In the genomic region with DNA sequence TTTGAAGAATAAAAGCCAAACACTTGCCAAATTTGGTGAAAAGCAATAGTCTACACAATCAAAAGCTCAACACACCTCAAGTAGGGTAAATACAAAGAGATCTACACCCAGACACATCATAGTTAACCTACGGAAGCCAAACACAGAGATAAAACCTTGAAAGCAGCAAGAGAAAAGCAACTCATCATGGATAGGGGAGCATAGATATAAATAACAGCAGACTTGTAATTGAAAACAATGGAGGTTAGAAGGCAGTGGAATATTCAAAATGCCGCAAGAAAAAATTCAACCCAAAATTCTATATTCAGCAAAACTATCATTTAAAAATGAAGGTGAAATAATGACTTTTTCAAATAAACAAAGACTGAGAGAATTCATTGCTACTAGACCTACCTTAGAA, we compare ENCODE assay signal across 1 cellular context.
TF ChIP-seq lines count a peak whose summit lies in the region.

No MANE protein-coding gene starts in this region.

TF ChIP-seq in HEK293, 187 proteins besides CTCF, POLR2A, EP300 and RAD21 (continued from another document and continues in another):
- TF ChIP-seq, protein P1, sequence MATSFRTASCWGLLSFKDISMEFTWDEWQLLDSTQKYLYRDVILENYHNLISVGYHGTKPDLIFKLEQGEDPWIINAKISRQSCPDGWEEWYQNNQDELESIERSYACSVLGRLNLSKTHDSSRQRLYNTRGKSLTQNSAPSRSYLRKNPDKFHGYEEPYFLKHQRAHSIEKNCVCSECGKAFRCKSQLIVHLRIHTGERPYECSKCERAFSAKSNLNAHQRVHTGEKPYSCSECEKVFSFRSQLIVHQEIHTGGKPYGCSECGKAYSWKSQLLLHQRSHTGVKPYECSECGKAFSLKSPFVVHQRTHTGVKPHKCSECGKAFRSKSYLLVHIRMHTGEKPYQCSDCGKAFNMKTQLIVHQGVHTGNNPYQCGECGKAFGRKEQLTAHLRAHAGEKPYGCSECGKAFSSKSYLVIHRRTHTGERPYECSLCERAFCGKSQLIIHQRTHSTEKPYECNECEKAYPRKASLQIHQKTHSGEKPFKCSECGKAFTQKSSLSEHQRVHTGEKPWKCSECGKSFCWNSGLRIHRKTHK (tag by site-specific recombination; IDR thresholded peaks at IDR 0.05), result no peak
- TF ChIP-seq, protein P2, sequence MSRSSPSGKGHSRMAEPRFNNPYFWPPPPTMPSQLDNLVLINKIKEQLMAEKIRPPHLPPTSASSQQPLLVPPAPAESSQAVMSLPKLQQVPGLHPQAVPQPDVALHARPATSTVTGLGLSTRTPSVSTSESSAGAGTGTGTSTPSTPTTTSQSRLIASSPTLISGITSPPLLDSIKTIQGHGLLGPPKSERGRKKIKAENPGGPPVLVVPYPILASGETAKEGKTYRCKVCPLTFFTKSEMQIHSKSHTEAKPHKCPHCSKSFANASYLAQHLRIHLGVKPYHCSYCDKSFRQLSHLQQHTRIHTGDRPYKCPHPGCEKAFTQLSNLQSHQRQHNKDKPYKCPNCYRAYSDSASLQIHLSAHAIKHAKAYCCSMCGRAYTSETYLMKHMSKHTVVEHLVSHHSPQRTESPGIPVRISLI (tag by site-specific recombination; IDR thresholded peaks at IDR 0.05), result no peak
- TF ChIP-seq ZNF747 (tag by site-specific recombination; IDR thresholded peaks at IDR 0.05) (no peak), ZBTB7A (tag by site-specific recombination; IDR thresholded peaks at IDR 0.05; ENCODE audit: low read depth) (no peak), ZNF600 (tag by site-specific recombination; IDR thresholded peaks at IDR 0.05) (no peak), TRIM28 (IDR thresholded peaks at IDR 0.05; ENCODE audit: borderline replicate concordance, low read length) (peak; percentile 86; the same call in 1 of the 2 replicates), ZNF324 (tag by site-specific recombination; IDR thresholded peaks at IDR 0.05) (no peak), SETDB1 (IDR thresholded peaks at IDR 0.05; ENCODE audit: insufficient read length, low read length) (peak; percentile 98), ZNF404 (tag by site-specific recombination; IDR thresholded peaks at IDR 0.05) (no peak), WT1 (tag by site-specific recombination; IDR thresholded peaks at IDR 0.05) (no peak), ZNF133 (tag by site-specific recombination; IDR thresholded peaks at IDR 0.05) (no peak), HOXA7 (CRISPR knock-in tag; IDR thresholded peaks at IDR 0.05; ENCODE audit: borderline replicate concordance) (no peak), ZNF837 (tag by site-specific recombination; IDR thresholded peaks at IDR 0.05) (no peak), ZNF341 (tag by site-specific recombination; IDR thresholded peaks at IDR 0.05; ENCODE audit: low read depth) (no peak), SP7 (tag by site-specific recombination; IDR thresholded peaks at IDR 0.05) (no peak), FEZF1 (tag by site-specific recombination; IDR thresholded peaks at IDR 0.05) (no peak), KLF16 (tag by site-specific recombination; IDR thresholded peaks at IDR 0.05) (no peak), ZNF768 (tag by site-specific recombination; IDR thresholded peaks at IDR 0.05) (no peak), ZBTB17 (tag by site-specific recombination; IDR thresholded peaks at IDR 0.05) (no peak), ZNF548 (tag by site-specific recombination; IDR thresholded peaks at IDR 0.05) (no peak), SALL2 (tag by site-specific recombination; IDR thresholded peaks at IDR 0.05; ENCODE audit: borderline replicate concordance) (no peak), ZNF423 (tag by site-specific recombination; IDR thresholded peaks at IDR 0.05) (no peak), ZNF335 (tag by site-specific recombination; conservative IDR thresholded peaks at IDR 0.05) (no peak), ZNF626 (tag by site-specific recombination; IDR thresholded peaks at IDR 0.05) (0 out of 2 replicates have a peak, but pooled peaks have one; percentile 70), ZBTB20 (tag by site-specific recombination; IDR thresholded peaks at IDR 0.05) (no peak), SCRT2 (tag by site-specific recombination; IDR thresholded peaks at IDR 0.05) (no peak), ZNF211 (tag by site-specific recombination; IDR thresholded peaks at IDR 0.05; ENCODE audit: low read depth) (no peak), ZNF510 (tag by site-specific recombination; IDR thresholded peaks at IDR 0.05; ENCODE audit: insufficient replicate concordance) (peak; percentile 6), ZNF2 (tag by site-specific recombination; IDR thresholded peaks at IDR 0.05) (no peak), ZNF146 (tag by site-specific recombination; IDR thresholded peaks at IDR 0.05) (no peak), ZNF354C (tag by site-specific recombination; IDR thresholded peaks at IDR 0.05; ENCODE audit: borderline replicate concordance, low read depth) (no peak)
- TF ChIP-seq, protein P3, sequence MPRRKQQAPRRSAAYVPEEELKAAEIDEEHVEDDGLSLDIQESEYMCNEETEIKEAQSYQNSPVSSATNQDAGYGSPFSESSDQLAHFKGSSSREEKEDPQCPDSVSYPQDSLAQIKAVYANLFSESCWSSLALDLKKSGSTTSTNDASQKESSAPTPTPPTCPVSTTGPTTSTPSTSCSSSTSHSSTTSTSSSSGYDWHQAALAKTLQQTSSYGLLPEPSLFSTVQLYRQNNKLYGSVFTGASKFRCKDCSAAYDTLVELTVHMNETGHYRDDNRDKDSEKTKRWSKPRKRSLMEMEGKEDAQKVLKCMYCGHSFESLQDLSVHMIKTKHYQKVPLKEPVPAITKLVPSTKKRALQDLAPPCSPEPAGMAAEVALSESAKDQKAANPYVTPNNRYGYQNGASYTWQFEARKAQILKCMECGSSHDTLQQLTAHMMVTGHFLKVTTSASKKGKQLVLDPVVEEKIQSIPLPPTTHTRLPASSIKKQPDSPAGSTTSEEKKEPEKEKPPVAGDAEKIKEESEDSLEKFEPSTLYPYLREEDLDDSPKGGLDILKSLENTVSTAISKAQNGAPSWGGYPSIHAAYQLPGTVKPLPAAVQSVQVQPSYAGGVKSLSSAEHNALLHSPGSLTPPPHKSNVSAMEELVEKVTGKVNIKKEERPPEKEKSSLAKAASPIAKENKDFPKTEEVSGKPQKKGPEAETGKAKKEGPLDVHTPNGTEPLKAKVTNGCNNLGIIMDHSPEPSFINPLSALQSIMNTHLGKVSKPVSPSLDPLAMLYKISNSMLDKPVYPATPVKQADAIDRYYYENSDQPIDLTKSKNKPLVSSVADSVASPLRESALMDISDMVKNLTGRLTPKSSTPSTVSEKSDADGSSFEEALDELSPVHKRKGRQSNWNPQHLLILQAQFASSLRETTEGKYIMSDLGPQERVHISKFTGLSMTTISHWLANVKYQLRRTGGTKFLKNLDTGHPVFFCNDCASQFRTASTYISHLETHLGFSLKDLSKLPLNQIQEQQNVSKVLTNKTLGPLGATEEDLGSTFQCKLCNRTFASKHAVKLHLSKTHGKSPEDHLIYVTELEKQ (tag by site-specific recombination; IDR thresholded peaks at IDR 0.05; ENCODE audit: borderline replicate concordance), result no peak
- TF ChIP-seq, protein P4, sequence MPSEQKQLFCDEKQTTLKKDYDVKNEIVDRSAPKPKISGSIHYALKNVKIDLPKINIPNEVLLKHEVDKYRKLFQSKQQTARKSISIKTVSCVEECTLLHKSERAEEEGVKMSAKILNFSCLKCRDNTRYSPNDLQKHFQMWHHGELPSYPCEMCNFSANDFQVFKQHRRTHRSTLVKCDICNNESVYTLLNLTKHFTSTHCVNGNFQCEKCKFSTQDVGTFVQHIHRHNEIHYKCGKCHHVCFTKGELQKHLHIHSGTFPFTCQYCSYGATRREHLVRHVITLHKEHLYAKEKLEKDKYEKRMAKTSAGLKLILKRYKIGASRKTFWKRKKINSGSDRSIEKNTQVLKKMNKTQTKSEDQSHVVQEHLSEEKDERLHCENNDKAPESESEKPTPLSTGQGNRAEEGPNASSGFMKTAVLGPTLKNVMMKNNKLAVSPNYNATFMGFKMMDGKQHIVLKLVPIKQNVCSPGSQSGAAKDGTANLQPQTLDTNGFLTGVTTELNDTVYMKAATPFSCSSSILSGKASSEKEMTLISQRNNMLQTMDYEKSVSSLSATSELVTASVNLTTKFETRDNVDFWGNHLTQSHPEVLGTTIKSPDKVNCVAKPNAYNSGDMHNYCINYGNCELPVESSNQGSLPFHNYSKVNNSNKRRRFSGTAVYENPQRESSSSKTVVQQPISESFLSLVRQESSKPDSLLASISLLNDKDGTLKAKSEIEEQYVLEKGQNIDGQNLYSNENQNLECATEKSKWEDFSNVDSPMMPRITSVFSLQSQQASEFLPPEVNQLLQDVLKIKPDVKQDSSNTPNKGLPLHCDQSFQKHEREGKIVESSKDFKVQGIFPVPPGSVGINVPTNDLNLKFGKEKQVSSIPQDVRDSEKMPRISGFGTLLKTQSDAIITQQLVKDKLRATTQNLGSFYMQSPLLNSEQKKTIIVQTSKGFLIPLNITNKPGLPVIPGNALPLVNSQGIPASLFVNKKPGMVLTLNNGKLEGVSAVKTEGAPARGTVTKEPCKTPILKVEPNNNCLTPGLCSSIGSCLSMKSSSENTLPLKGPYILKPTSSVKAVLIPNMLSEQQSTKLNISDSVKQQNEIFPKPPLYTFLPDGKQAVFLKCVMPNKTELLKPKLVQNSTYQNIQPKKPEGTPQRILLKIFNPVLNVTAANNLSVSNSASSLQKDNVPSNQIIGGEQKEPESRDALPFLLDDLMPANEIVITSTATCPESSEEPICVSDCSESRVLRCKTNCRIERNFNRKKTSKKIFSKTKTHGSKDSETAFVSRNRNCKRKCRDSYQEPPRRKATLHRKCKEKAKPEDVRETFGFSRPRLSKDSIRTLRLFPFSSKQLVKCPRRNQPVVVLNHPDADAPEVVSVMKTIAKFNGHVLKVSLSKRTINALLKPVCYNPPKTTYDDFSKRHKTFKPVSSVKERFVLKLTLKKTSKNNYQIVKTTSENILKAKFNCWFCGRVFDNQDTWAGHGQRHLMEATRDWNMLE (tag by site-specific recombination; conservative IDR thresholded peaks at IDR 0.05; ENCODE audit: low read depth), result no peak
- TF ChIP-seq, protein P5, sequence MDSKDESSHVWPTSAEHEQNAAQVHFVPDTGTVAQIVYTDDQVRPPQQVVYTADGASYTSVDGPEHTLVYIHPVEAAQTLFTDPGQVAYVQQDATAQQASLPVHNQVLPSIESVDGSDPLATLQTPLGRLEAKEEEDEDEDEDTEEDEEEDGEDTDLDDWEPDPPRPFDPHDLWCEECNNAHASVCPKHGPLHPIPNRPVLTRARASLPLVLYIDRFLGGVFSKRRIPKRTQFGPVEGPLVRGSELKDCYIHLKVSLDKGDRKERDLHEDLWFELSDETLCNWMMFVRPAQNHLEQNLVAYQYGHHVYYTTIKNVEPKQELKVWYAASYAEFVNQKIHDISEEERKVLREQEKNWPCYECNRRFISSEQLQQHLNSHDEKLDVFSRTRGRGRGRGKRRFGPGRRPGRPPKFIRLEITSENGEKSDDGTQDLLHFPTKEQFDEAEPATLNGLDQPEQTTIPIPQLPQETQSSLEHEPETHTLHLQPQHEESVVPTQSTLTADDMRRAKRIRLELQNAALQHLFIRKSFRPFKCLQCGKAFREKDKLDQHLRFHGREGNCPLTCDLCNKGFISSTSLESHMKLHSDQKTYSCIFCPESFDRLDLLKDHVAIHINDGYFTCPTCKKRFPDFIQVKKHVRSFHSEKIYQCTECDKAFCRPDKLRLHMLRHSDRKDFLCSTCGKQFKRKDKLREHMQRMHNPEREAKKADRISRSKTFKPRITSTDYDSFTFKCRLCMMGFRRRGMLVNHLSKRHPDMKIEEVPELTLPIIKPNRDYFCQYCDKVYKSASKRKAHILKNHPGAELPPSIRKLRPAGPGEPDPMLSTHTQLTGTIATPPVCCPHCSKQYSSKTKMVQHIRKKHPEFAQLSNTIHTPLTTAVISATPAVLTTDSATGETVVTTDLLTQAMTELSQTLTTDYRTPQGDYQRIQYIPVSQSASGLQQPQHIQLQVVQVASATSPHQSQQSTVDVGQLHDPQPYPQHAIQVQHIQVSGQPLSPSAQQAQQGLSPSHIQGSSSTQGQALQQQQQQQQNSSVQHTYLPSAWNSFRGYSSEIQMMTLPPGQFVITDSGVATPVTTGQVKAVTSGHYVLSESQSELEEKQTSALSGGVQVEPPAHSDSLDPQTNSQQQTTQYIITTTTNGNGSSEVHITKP (tag by site-specific recombination; IDR thresholded peaks at IDR 0.05), result no peak
- TF ChIP-seq, protein P6, sequence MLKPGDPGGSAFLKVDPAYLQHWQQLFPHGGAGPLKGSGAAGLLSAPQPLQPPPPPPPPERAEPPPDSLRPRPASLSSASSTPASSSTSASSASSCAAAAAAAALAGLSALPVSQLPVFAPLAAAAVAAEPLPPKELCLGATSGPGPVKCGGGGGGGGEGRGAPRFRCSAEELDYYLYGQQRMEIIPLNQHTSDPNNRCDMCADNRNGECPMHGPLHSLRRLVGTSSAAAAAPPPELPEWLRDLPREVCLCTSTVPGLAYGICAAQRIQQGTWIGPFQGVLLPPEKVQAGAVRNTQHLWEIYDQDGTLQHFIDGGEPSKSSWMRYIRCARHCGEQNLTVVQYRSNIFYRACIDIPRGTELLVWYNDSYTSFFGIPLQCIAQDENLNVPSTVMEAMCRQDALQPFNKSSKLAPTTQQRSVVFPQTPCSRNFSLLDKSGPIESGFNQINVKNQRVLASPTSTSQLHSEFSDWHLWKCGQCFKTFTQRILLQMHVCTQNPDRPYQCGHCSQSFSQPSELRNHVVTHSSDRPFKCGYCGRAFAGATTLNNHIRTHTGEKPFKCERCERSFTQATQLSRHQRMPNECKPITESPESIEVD (tag by site-specific recombination; IDR thresholded peaks at IDR 0.05), result no peak
- TF ChIP-seq, protein P7, sequence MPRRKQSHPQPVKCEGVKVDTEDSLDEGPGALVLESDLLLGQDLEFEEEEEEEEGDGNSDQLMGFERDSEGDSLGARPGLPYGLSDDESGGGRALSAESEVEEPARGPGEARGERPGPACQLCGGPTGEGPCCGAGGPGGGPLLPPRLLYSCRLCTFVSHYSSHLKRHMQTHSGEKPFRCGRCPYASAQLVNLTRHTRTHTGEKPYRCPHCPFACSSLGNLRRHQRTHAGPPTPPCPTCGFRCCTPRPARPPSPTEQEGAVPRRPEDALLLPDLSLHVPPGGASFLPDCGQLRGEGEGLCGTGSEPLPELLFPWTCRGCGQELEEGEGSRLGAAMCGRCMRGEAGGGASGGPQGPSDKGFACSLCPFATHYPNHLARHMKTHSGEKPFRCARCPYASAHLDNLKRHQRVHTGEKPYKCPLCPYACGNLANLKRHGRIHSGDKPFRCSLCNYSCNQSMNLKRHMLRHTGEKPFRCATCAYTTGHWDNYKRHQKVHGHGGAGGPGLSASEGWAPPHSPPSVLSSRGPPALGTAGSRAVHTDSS (tag by site-specific recombination; IDR thresholded peaks at IDR 0.05), result no peak
- TF ChIP-seq, protein P8, sequence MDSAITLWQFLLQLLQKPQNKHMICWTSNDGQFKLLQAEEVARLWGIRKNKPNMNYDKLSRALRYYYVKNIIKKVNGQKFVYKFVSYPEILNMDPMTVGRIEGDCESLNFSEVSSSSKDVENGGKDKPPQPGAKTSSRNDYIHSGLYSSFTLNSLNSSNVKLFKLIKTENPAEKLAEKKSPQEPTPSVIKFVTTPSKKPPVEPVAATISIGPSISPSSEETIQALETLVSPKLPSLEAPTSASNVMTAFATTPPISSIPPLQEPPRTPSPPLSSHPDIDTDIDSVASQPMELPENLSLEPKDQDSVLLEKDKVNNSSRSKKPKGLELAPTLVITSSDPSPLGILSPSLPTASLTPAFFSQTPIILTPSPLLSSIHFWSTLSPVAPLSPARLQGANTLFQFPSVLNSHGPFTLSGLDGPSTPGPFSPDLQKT (IDR thresholded peaks at IDR 0.05; ENCODE audit: borderline replicate concordance, low read depth, low read length), result no peak
- TF ChIP-seq, protein P9, sequence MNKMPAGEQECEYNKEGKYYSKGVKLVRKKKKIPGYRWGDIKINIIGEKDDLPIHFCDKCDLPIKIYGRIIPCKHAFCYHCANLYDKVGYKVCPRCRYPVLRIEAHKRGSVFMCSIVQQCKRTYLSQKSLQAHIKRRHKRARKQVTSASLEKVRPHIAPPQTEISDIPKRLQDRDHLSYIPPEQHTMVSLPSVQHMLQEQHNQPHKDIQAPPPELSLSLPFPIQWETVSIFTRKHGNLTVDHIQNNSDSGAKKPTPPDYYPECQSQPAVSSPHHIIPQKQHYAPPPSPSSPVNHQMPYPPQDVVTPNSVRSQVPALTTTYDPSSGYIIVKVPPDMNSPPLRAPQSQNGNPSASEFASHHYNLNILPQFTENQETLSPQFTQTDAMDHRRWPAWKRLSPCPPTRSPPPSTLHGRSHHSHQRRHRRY (tag by site-specific recombination; IDR thresholded peaks at IDR 0.05), result no peak
